1 cellular context compared by ENCODE assay signal in genomic region chrX:10603612-10604011, GRCh38.
TF ChIP-seq lines count a peak whose summit lies in the region.

No MANE protein-coding gene starts in this region.

TF ChIP-seq in H1, 55 proteins besides CTCF, POLR2A, EP300 and RAD21:
- TF ChIP-seq TEAD4 (IDR thresholded peaks at IDR 0.05; ENCODE audit: low read depth, low read length) (peak; percentile 69), SAP30 (IDR thresholded peaks at IDR 0.05; ENCODE audit: insufficient read depth, insufficient replicate concordance, low read length) (no peak)
